Comparison of ENCODE assay signal across 10 cellular contexts in genomic region chr15:33729648-33730047, GRCh38.
A peak's percentile ranks its signal among the peaks of the same experiment; 100 is the strongest.
DNase-seq lines count a peak whose midpoint lies in the region; ATAC-seq, FAIRE-seq and TF ChIP-seq lines count a peak whose summit lies in the region.
"Had no signal": no experiment of that assay in that cellular context is flagged by ENCODE, and none has a peak within 500 bp of the region (broad histone marks: within the 10 kb centered on the region; RNA-seq: fewer than 3 reads in every experiment).

No MANE protein-coding gene starts in this region.

- no peaks in the 10 kb centered on the region for H3K9me3 ChIP-seq in neural progenitor cell (ENCODE audit: low read depth)

- H3K27me3 Mint-ChIP-seq in neural progenitor cell (ENCODE audit: insufficient read depth, low read depth), result peaks cover 2% of the 10 kb centered on the region

- H3K9me3 Mint-ChIP-seq in neural progenitor cell, result no peaks in the 10 kb centered on the region
- H3K9me3 Mint-ChIP-seq: T-helper 1 cell treated with Interleukin-12 subunit alpha and Interleukin-12 subunit beta and Interleukin-4 antibody, amounts not matched to agents 30 μg/mL and 1 μg/mL, for 36 hours had no signal

- H3K36me3 ChIP-seq in bronchial epithelial cell (ENCODE audit: control insufficient read depth, insufficient read depth, low read length) (no peaks in the 10 kb centered on the region), neural progenitor cell (no peaks in the 10 kb centered on the region)

- H3K27ac ChIP-seq in neural progenitor cell, result no peak overlapping the region

- H3K4me3 ChIP-seq in GM12875 (ENCODE audit: low read depth, low read length) (no peak overlapping the region), bronchial epithelial cell (ENCODE audit: low read depth, low read length) (no peak overlapping the region), neural progenitor cell (no peak overlapping the region)

- no peak overlapping the region for H2AFZ ChIP-seq in neural progenitor cell (replicated peaks)

- H3K4me3 Mint-ChIP-seq in neural progenitor cell, result no peak overlapping the region
- H3K4me3 Mint-ChIP-seq: T-helper 1 cell treated with Interleukin-12 subunit alpha and Interleukin-12 subunit beta and Interleukin-4 antibody, amounts not matched to agents 30 μg/mL and 1 μg/mL, for 36 hours had no signal

- 0 out of 2 replicates have a peak, but pooled peaks have one; percentile 9 for TF ChIP-seq CTCF in GM12875 (IDR thresholded peaks at IDR 0.05; ENCODE audit: borderline replicate concordance, insufficient read depth, low read depth, low read length)
- peak; percentile 52 for TF ChIP-seq CTCF in bronchial epithelial cell (IDR thresholded peaks at IDR 0.05; ENCODE audit: insufficient read depth, low read length, severe bottlenecking)
- TF ChIP-seq CTCF in neural progenitor cell (IDR thresholded peaks at IDR 0.05), result peak; percentile 37

- no peak overlapping the region for H3K27ac Mint-ChIP-seq in neural progenitor cell
- H3K27ac Mint-ChIP-seq: T-helper 1 cell treated with Interleukin-12 subunit alpha and Interleukin-12 subunit beta and Interleukin-4 antibody, amounts not matched to agents 30 μg/mL and 1 μg/mL, for 36 hours had no signal

- H3K9ac ChIP-seq in neural progenitor cell, result no peak overlapping the region

- ATAC-seq in HG02759 (IDR thresholded peaks at IDR 0.05; ENCODE audit: unreplicated experiment), result no peak

- H3F3A ChIP-seq in neural progenitor cell (ENCODE audit: low read depth), result no peaks in the 10 kb centered on the region

- H3K36me3 Mint-ChIP-seq in neural progenitor cell, result no peaks in the 10 kb centered on the region

- no peak overlapping the region for H3K4me2 ChIP-seq in neural progenitor cell

- H3K79me2 ChIP-seq in neural progenitor cell (ENCODE audit: low read depth), result no peaks in the 10 kb centered on the region

- no peak for FAIRE-seq in bronchial epithelial cell (lab: Jason Lieb, UNC)

- no peaks in the 10 kb centered on the region for H4K20me1 ChIP-seq in neural progenitor cell (ENCODE audit: low read depth)

- H3K4me1 Mint-ChIP-seq in neural progenitor cell, result no peaks in the 10 kb centered on the region

- H3K4me1 ChIP-seq in neural progenitor cell, result no peaks in the 10 kb centered on the region

- H3K27me3 ChIP-seq in bronchial epithelial cell (ENCODE audit: control insufficient read depth, insufficient read depth, low read length) (no peaks in the 10 kb centered on the region), neural progenitor cell (no peaks in the 10 kb centered on the region)

- DNase-seq in NCI-H2171 (lab: John Stamatoyannopoulos, UW), result peak; percentile 14
- peak; percentile 43 for DNase-seq in bronchial epithelial cell (ENCODE audit: low read depth)
- DNase-seq in neural progenitor cell (ENCODE audit: low spot score), result peak; percentile 26
- DNase-seq in mucosa of gallbladder (ENCODE audit: low spot score), result no peak
- DNase-seq in activated naive CD4-positive, alpha-beta T cell treated with Interleukin-2 at 50 U/mL for 16 hours, result no peak
- no peak for DNase-seq in activated naive CD4-positive, alpha-beta T cell (lab: John Stamatoyannopoulos, UW)
- DNase-seq: activated T-cell treated with anti-CD3 and anti-CD28 coated beads, Interleukin-2, amount 50 U/mL, for 48 hours had no signal

Comparison
In these comparisons a context has a peak if more than half of its experiments do, and no peak if none do; other contexts are left out.
1. DNase-seq: peak in NCI-H2171 (single experiment), bronchial epithelial cell (single experiment) and neural progenitor cell (single experiment); none in mucosa of gallbladder (single experiment), activated naive CD4-positive, alpha-beta T cell treated with Interleukin-2 at 50 U/mL for 16 hours (single experiment) and activated naive CD4-positive, alpha-beta T cell (0 of 4).
2. Peak in every context shown above with its lines, with median percentiles within 50 percentile points of each other: CTCF ChIP-seq.